In the genomic region with DNA sequence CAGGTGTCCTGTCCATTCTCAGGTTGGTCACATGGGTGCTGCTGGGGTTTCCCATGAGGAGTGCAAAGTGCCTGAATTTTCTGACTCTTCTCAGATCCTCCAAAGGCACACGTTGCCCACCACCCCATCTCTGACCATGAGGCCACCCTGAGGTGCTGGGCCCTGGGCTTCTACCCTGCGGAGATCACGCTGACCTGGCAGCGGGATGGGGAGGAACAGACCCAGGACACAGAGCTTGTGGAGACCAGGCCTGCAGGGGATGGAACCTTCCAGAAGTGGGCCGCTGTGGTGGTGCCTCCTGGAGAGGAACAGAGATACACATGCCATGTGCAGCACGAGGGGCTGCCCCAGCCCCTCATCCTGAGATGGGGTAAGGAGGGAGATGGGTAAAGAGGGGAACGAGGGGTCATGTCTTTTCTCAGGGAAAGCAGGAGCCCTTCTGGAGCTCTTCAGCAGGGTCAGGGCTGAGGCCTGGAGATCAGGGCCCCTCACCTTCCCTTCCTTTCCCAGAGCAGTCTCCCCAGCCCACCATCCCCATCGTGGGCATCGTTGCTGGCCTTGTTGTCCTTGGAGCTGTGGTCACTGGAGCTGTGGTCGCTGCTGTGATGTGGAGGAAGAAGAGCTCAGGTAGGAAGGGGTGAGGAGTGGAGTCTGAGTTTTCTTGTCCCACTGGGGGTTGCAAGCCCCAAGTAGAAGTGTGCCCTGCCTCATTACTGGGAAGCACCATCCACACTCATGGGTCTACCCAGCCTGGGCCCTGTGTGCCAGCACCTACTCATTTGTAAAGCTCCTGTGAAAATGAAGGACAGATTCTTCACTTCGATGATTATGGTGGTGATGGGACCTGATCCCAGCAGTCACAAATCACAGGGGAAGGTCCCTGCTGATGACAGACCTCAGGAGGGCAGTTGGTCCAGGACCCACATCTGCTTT, we compare ENCODE assay signal across 12 cellular contexts. TPM values are rescaled to one million over a fixed set of nuclear protein-coding genes. Genes with fewer than 3 reads are reported as not detected.
DNase-seq lines count a peak whose midpoint lies in the region; ATAC-seq and TF ChIP-seq lines count a peak whose summit lies in the region.
"Had no signal": no experiment of that assay in that cellular context is flagged by ENCODE, and none has a peak within 500 bp of the region (broad histone marks: within the 10 kb centered on the region; RNA-seq: fewer than 3 reads in every experiment).

No MANE protein-coding gene starts in this region.

- H3K9me3 Mint-ChIP-seq in activated T-cell treated with anti-CD3 and anti-CD28 coated beads, Interleukin-2, amount 50 U/mL, for 24 hours: no peaks in the 10 kb centered on the region
- no peaks in the 10 kb centered on the region for H3K9me3 Mint-ChIP-seq in stimulated activated naive B cell treated with anti-CD40 and anti-IgM and Interleukin-4, amounts not matched to agents 10 μg/mL and 1 μg/mL and 100 μg/mL, for 72 hours

- intact Hi-C loops in esophagus muscularis mucosa (cut with DNase I): loop anchor here (10.0 kb wide), 1 partner anchor 70 kb away; a partner anchor contains a TSS

- H3K4me3 ChIP-seq in esophagus muscularis mucosa: peak overlapping the region in 3 of 4 donors; percentile 90 to 96 (median 92)

- peak overlapping the region; percentile 96 for H3K27ac Mint-ChIP-seq in activated T-cell treated with anti-CD3 and anti-CD28 coated beads, Interleukin-2, amount 50 U/mL, for 24 hours
- H3K27ac Mint-ChIP-seq in T-helper 17 cell: peak overlapping the region; percentile 93
- H3K27ac Mint-ChIP-seq in stimulated activated naive B cell treated with anti-CD40 and anti-IgM and Interleukin-4, amounts not matched to agents 10 μg/mL and 1 μg/mL and 100 μg/mL, for 72 hours: peak overlapping the region; percentile 99

- H3K9me3 ChIP-seq in T-helper 17 cell (ENCODE audit: control insufficient read depth, low read length, poor library complexity, severe bottlenecking) (no peaks in the 10 kb centered on the region), esophagus muscularis mucosa (no peaks in the 10 kb centered on the region)

- no peak for TF ChIP-seq EP300 in esophagus muscularis mucosa (IDR thresholded peaks at IDR 0.05)

- no peak for TF ChIP-seq CTCF in esophagus muscularis mucosa (IDR thresholded peaks at IDR 0.05)

- WGBS in esophagus muscularis mucosa: 87% methylated on average over 11 of the region's 11 CpGs

- no peak for DNase-seq in activated T-cell treated with anti-CD3 and anti-CD28 coated beads, Interleukin-2, amount 50 U/mL, for 24 hours
- DNase-seq in activated T-cell treated with anti-CD3 and anti-CD28 coated beads for 4 hours (no peak), T-helper 17 cell (no peak), esophagus muscularis mucosa (ENCODE audit: extremely low spot score) (no peak), NCI-H2107 treated with DMSO at 0.1 percent for 48 hours (lab: John Stamatoyannopoulos, UW; ENCODE audit: unreplicated experiment) (no peak)
- DNase-seq in stimulated activated naive B cell treated with anti-CD40 and anti-IgM and Interleukin-4, amounts not matched to agents 10 μg/mL and 1 μg/mL and 100 μg/mL, for 72 hours: no peak
- DNase-seq: brain microvascular endothelial cell, NCI-H2081 had no signal

- peak overlapping the region; percentile 92 for H3K4me3 Mint-ChIP-seq in activated T-cell treated with anti-CD3 and anti-CD28 coated beads, Interleukin-2, amount 50 U/mL, for 24 hours
- H3K4me3 Mint-ChIP-seq in T-helper 17 cell: peak overlapping the region; percentile 96
- H3K4me3 Mint-ChIP-seq in stimulated activated naive B cell treated with anti-CD40 and anti-IgM and Interleukin-4, amounts not matched to agents 10 μg/mL and 1 μg/mL and 100 μg/mL, for 72 hours: peak overlapping the region; percentile 92 to 93

- H3K4me1 ChIP-seq in esophagus muscularis mucosa: peaks cover 8 to 25% (median 19%) of the 10 kb centered on the region in 4 donors

- no peaks in the 10 kb centered on the region for H3K27me3 ChIP-seq in esophagus muscularis mucosa
- H3K27me3 ChIP-seq: brain microvascular endothelial cell had no signal

- H3K36me3 Mint-ChIP-seq in activated T-cell treated with anti-CD3 and anti-CD28 coated beads, Interleukin-2, amount 50 U/mL, for 24 hours (ENCODE audit: low read depth): peaks cover 54% of the 10 kb centered on the region
- peaks cover 5% of the 10 kb centered on the region for H3K36me3 Mint-ChIP-seq in T-helper 17 cell (ENCODE audit: low read depth)
- peaks cover 43 to 48% of the 10 kb centered on the region in 2 donors for H3K36me3 Mint-ChIP-seq in stimulated activated naive B cell treated with anti-CD40 and anti-IgM and Interleukin-4, amounts not matched to agents 10 μg/mL and 1 μg/mL and 100 μg/mL, for 72 hours

- peaks cover 6 to 39% (median 18%) of the 10 kb centered on the region in 4 donors for H3K36me3 ChIP-seq in esophagus muscularis mucosa
- H3K36me3 ChIP-seq: brain microvascular endothelial cell had no signal

- H3K27ac ChIP-seq in esophagus muscularis mucosa (replicated peaks in 1 of 4): no peak overlapping the region
- H3K27ac ChIP-seq: brain microvascular endothelial cell, KMS-11 had no signal

- H3K4me1 Mint-ChIP-seq in activated T-cell treated with anti-CD3 and anti-CD28 coated beads, Interleukin-2, amount 50 U/mL, for 24 hours (ENCODE audit: low read depth): peaks cover 70% of the 10 kb centered on the region
- H3K4me1 Mint-ChIP-seq in T-helper 17 cell: peaks cover 47% of the 10 kb centered on the region
- peaks cover 29 to 59% of the 10 kb centered on the region in 2 donors for H3K4me1 Mint-ChIP-seq in stimulated activated naive B cell treated with anti-CD40 and anti-IgM and Interleukin-4, amounts not matched to agents 10 μg/mL and 1 μg/mL and 100 μg/mL, for 72 hours

- no peak for TF ChIP-seq POLR2A in esophagus muscularis mucosa (IDR thresholded peaks at IDR 0.05; ENCODE audit: low read depth)

- H3K27me3 Mint-ChIP-seq in activated T-cell treated with anti-CD3 and anti-CD28 coated beads, Interleukin-2, amount 50 U/mL, for 24 hours: no peaks in the 10 kb centered on the region
- H3K27me3 Mint-ChIP-seq in T-helper 17 cell: no peaks in the 10 kb centered on the region
- no peaks in the 10 kb centered on the region for H3K27me3 Mint-ChIP-seq in stimulated activated naive B cell treated with anti-CD40 and anti-IgM and Interleukin-4, amounts not matched to agents 10 μg/mL and 1 μg/mL and 100 μg/mL, for 72 hours

- ATAC-seq in T-helper 17 cell (no peak), HG02970 (IDR thresholded peaks at IDR 0.05; ENCODE audit: low FRiP score, unreplicated experiment) (no peak), HG02759 (IDR thresholded peaks at IDR 0.05; ENCODE audit: unreplicated experiment) (no peak)
- ATAC-seq in stimulated activated naive B cell treated with anti-CD40 and anti-IgM and Interleukin-4, amounts not matched to agents 10 μg/mL and 1 μg/mL and 100 μg/mL, for 72 hours (replicated peaks): no peak

RNA-seq across cellular contexts. Expression of a gene that starts 2.0 kb away (rescaled TPM):
- 100 to 1,000 TPM; 629 to 717 TPM for total RNA-seq in T-helper 17 cell
- total RNA-seq in esophagus muscularis mucosa: 10 to 100 TPM; 36.1 to 69.6 (median 52.8) TPM

RNA-seq across cellular contexts. Expression of a gene that starts 44.3 kb away (rescaled TPM):
- 1 to 10 TPM in 1 of 2 donors, not detected in 1; 3.1 TPM for total RNA-seq in T-helper 17 cell
- 1 to 10 TPM in 2 of 4 donors, under 1 TPM in 1, not detected in 1; 0.23 to 6.2 (median 1.2) TPM for total RNA-seq in esophagus muscularis mucosa
- total RNA-seq: sciatic nerve had no signal

Comparison
In these comparisons a context has a peak if more than half of its experiments do, and no peak if none do; other contexts are left out.
1. RNA of a gene that starts 2.0 kb away (total RNA-seq): 629 to 717 TPM in T-helper 17 cell; 36.1 to 69.6 TPM in esophagus muscularis mucosa; every median in the first group is over 4 times any median in the second.
2. Peak in every context shown above with its lines, with median percentiles within 50 percentile points of each other: H3K27ac Mint-ChIP-seq and H3K4me3 Mint-ChIP-seq.